Comparison of ENCODE assay signal across 8 cellular contexts in the genomic region with DNA sequence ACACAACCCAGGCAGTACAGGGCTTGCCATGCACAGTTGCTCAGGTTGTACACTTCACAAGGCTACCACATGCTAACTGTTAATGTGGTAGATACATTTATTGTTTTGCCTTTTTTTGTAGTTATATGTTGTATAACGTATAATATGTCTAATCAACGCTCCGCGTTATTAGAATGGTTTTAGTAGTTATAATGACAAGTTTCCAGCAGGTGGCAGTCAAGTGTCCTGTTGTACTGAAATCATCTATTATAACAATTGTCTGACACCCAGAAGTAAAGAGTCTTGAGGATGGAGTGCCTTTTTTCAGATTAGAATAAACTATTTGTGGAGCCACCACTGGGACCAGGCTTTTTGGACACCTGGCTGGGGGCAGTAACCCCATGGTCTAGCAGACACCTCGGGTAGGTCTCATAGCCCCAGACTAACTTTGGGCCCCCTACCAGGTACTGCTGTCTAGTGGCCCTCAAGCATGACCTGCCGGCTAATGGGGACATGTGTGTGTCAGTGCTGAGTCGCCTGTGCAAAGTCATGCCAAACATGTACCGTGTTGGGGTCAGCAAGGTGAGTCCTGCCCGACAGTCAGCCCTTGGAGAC. TPM values are rescaled to one million over a fixed set of nuclear protein-coding genes. Genes with fewer than 3 reads are reported as not detected.
DNase-seq lines count a peak whose midpoint lies in the region; ATAC-seq and TF ChIP-seq lines count a peak whose summit lies in the region.

No MANE protein-coding gene starts in this region.

- no peaks in the 10 kb centered on the region for H3K9me3 Mint-ChIP-seq in activated CD8-positive, alpha-beta memory T cell treated with anti-CD3 and anti-CD28 coated beads, Interleukin-2, amount 10 ng/mL, durations not matched to agents 7 days and 5 days (ENCODE audit: low read depth)

- H3K4me3 Mint-ChIP-seq in activated CD8-positive, alpha-beta memory T cell treated with anti-CD3 and anti-CD28 coated beads, Interleukin-2, amount 10 ng/mL, durations not matched to agents 7 days and 5 days = no peak overlapping the region

- no peak overlapping the region for H3K18ac ChIP-seq in mesendoderm (ENCODE audit: low read length)

- H4K5ac ChIP-seq in mesendoderm (ENCODE audit: low read length) = no peak overlapping the region

- intact Hi-C loops in dorsolateral prefrontal cortex (cut with DNase I) = loop anchor here in 1 of 2 donors (5.0 kb wide), 2 partner anchors 41 to 76 kb away; a partner anchor contains a TSS

- CTCF ChIA-PET in activated CD8-positive, alpha-beta memory T cell treated with anti-CD3 and anti-CD28 coated beads, Interleukin-2, amount 10 ng/mL, durations not matched to agents 7 days and 5 days (lab: Charles Lee) = interaction anchor here (0.9 to 2.5 kb wide), 12 partner anchors 10 to 645 kb away, joined by 3 to 7 read pairs (median 4); a partner anchor contains a TSS

- H2AK5ac ChIP-seq in mesendoderm (ENCODE audit: low read length) = peak overlapping the region; percentile 11

- no peaks in the 10 kb centered on the region for H3K4me1 Mint-ChIP-seq in activated CD8-positive, alpha-beta memory T cell treated with anti-CD3 and anti-CD28 coated beads, Interleukin-2, amount 10 ng/mL, durations not matched to agents 7 days and 5 days

- no peak overlapping the region for H3K4me3 ChIP-seq in Loucy (ENCODE audit: low read length, poor library complexity, severe bottlenecking)
- H3K4me3 ChIP-seq in dorsolateral prefrontal cortex = no peak overlapping the region
- no peak overlapping the region for H3K4me3 ChIP-seq in mesendoderm (ENCODE audit: low read length)

- no peak overlapping the region for H3K23ac ChIP-seq in mesendoderm (ENCODE audit: low read length)

- H3K36me3 ChIP-seq in Loucy (ENCODE audit: insufficient read depth, low read length) (no peaks in the 10 kb centered on the region), mesendoderm (ENCODE audit: control insufficient read depth, insufficient read depth, low read length) (no peaks in the 10 kb centered on the region)

- no peaks in the 10 kb centered on the region for H4K20me1 ChIP-seq in Loucy (ENCODE audit: insufficient read depth, low read length, poor library complexity, severe bottlenecking)

- H2BK120ac ChIP-seq in mesendoderm (ENCODE audit: low read depth, low read length) = no peak overlapping the region

- TF ChIP-seq CTCF in Loucy (conservative IDR thresholded peaks at IDR 0.05; ENCODE audit: low read length) = peak; percentile 77
- TF ChIP-seq CTCF in dorsolateral prefrontal cortex (IDR thresholded peaks at IDR 0.05 in 54 of 56, conservative IDR thresholded peaks at IDR 0.05 in 2 of 56; ENCODE audit: low read depth in 1 of 56, partially characterized antibody in 56 of 56) = peak; percentile 42 to 78 (median 69)

- no peak overlapping the region for H2AFZ ChIP-seq in Loucy (ENCODE audit: low read length)

- no peak overlapping the region for H3K4ac ChIP-seq in mesendoderm (ENCODE audit: low read depth, low read length)

- H3K4me2 ChIP-seq in Loucy (ENCODE audit: low read depth, low read length, poor library complexity, severe bottlenecking) (no peak overlapping the region), mesendoderm (ENCODE audit: low read length) (no peak overlapping the region)

- H3K36me3 Mint-ChIP-seq in activated CD8-positive, alpha-beta memory T cell treated with anti-CD3 and anti-CD28 coated beads, Interleukin-2, amount 10 ng/mL, durations not matched to agents 7 days and 5 days = no peaks in the 10 kb centered on the region

- H3K79me2 ChIP-seq in Loucy (ENCODE audit: insufficient read depth, low read length) (no peaks in the 10 kb centered on the region), mesendoderm (ENCODE audit: control insufficient read depth, insufficient read depth, low read length) (no peaks in the 10 kb centered on the region)

- H3K4me1 ChIP-seq in Loucy (ENCODE audit: insufficient read depth, low read length, poor library complexity, severe bottlenecking) (no peaks in the 10 kb centered on the region), mesendoderm (ENCODE audit: control insufficient read depth, low read depth, low read length) (no peaks in the 10 kb centered on the region)

- H3F3A ChIP-seq in Loucy (ENCODE audit: low read depth) = no peaks in the 10 kb centered on the region

- no peaks in the 10 kb centered on the region for H3K27me3 Mint-ChIP-seq in activated CD8-positive, alpha-beta memory T cell treated with anti-CD3 and anti-CD28 coated beads, Interleukin-2, amount 10 ng/mL, durations not matched to agents 7 days and 5 days

- no peak overlapping the region for H2BK15ac ChIP-seq in mesendoderm (replicated peaks; ENCODE audit: low read depth)

- no peak for DNase-seq in activated CD8-positive, alpha-beta memory T cell treated with anti-CD3 and anti-CD28 coated beads, Interleukin-2, amount 10 ng/mL, durations not matched to agents 7 days and 5 days
- no peak for DNase-seq in activated CD8-positive, alpha-beta memory T cell treated with anti-CD3 and anti-CD28 coated beads, Interleukin-2, amount 50 U/mL, for 48 hours
- DNase-seq in SW480 (ENCODE audit: low spot score) (peak; percentile 63), dorsolateral prefrontal cortex (peak in 1 of 10 donors; percentile 28), mesendoderm (peak; percentile 48)

- no CpG with 5 or more reads among the region's 9 CpGs for WGBS in mesendoderm (ENCODE audit: extremely low coverage, insufficient coverage, low lambda C conversion rate)

- H3K79me1 ChIP-seq in mesendoderm (ENCODE audit: low read length) = no peaks in the 10 kb centered on the region

- ATAC-seq in activated CD8-positive, alpha-beta memory T cell treated with anti-CD3 and anti-CD28 coated beads, Interleukin-2, amount 10 ng/mL, durations not matched to agents 7 days and 5 days = peak; percentile 71
- ATAC-seq in HG03469 (IDR thresholded peaks at IDR 0.05; ENCODE audit: unreplicated experiment) (no peak), HG03025 (IDR thresholded peaks at IDR 0.05; ENCODE audit: low FRiP score, unreplicated experiment) (no peak)

- H3K9ac ChIP-seq in Loucy (ENCODE audit: low read depth, low read length, poor library complexity, severe bottlenecking) = no peak overlapping the region
- H3K9ac ChIP-seq in mesendoderm (ENCODE audit: low read length) = no peak overlapping the region

- H3K27ac Mint-ChIP-seq in activated CD8-positive, alpha-beta memory T cell treated with anti-CD3 and anti-CD28 coated beads, Interleukin-2, amount 10 ng/mL, durations not matched to agents 7 days and 5 days = no peak overlapping the region

- H3K27ac ChIP-seq in dorsolateral prefrontal cortex (no peak overlapping the region), mesendoderm (ENCODE audit: low read depth, low read length) (no peak overlapping the region)

- H3K9me2 ChIP-seq in Loucy (replicated peaks; ENCODE audit: low read depth, low read length) = no peaks in the 10 kb centered on the region

- H4K8ac ChIP-seq in mesendoderm (ENCODE audit: low read depth, low read length) = no peak overlapping the region

- H2BK5ac ChIP-seq in mesendoderm (ENCODE audit: low read length) = no peak overlapping the region

- H3K27me3 ChIP-seq in Loucy (ENCODE audit: insufficient read depth, low read length, poor library complexity, severe bottlenecking) (no peaks in the 10 kb centered on the region), dorsolateral prefrontal cortex (no peaks in the 10 kb centered on the region), mesendoderm (ENCODE audit: insufficient read depth, low read length, poor library complexity) (no peaks in the 10 kb centered on the region)

- no peaks in the 10 kb centered on the region for H3K9me3 ChIP-seq in Loucy (ENCODE audit: insufficient read depth, low read depth, low read length)

- H3K56ac ChIP-seq in mesendoderm (ENCODE audit: low read length) = no peak overlapping the region

RNA-seq across cellular contexts. Expression of a gene that starts 32.8 kb away (rescaled TPM):
- 1 to 10 TPM in 1 of 2 experiments, under 1 TPM in 1; 0.82 to 1.2 TPM for total RNA-seq in activated CD8-positive, alpha-beta memory T cell treated with anti-CD3 and anti-CD28 coated beads, Interleukin-2, amount 10 ng/mL, durations not matched to agents 7 days and 5 days
- 10 to 100 TPM in 94 of 120 experiments, 1 to 10 TPM in 26; 4.0 to 22.9 (median 13.0) TPM for total RNA-seq in dorsolateral prefrontal cortex
- polyA plus RNA-seq in mesendoderm (2013, experiment 1 of 2) = 0.18 TPM
- 0.24 TPM for polyA plus RNA-seq in mesendoderm (2013, experiment 2 of 2)

RNA-seq across cellular contexts. Expression of a gene that starts 42.3 kb away (rescaled TPM):
- total RNA-seq in activated CD8-positive, alpha-beta memory T cell treated with anti-CD3 and anti-CD28 coated beads, Interleukin-2, amount 10 ng/mL, durations not matched to agents 7 days and 5 days = 100 to 1,000 TPM; 111 to 126 TPM
- 100 to 1,000 TPM in 119 of 120 experiments, 10 to 100 TPM in 1; 99.8 to 173 (median 120) TPM for total RNA-seq in dorsolateral prefrontal cortex
- polyA plus RNA-seq in mesendoderm (2013, experiment 1 of 2) = 47.8 TPM
- polyA plus RNA-seq in mesendoderm (2013, experiment 2 of 2) = 48.5 TPM

RNA-seq across cellular contexts. Expression of a gene that starts 53.6 kb away (rescaled TPM):
- total RNA-seq in activated CD8-positive, alpha-beta memory T cell treated with anti-CD3 and anti-CD28 coated beads, Interleukin-2, amount 10 ng/mL, durations not matched to agents 7 days and 5 days = 10 to 100 TPM; 54.5 to 57.0 TPM
- 10 to 100 TPM; 27.0 to 50.8 (median 38.5) TPM for total RNA-seq in dorsolateral prefrontal cortex
- polyA plus RNA-seq in mesendoderm (2013, experiment 1 of 2) = 29.1 TPM
- polyA plus RNA-seq in mesendoderm (2013, experiment 2 of 2) = 29.1 TPM

Comparison
In these comparisons a context has a peak if more than half of its experiments do, and no peak if none do; other contexts are left out.
1. DNase-seq: peak in SW480 (single experiment) and mesendoderm (single experiment); none in activated CD8-positive, alpha-beta memory T cell treated with anti-CD3 and anti-CD28 coated beads, Interleukin-2, amount 10 ng/mL, durations not matched to agents 7 days and 5 days (single experiment) and activated CD8-positive, alpha-beta memory T cell treated with anti-CD3 and anti-CD28 coated beads, Interleukin-2, amount 50 U/mL, for 48 hours (single experiment).